In the genomic region with DNA sequence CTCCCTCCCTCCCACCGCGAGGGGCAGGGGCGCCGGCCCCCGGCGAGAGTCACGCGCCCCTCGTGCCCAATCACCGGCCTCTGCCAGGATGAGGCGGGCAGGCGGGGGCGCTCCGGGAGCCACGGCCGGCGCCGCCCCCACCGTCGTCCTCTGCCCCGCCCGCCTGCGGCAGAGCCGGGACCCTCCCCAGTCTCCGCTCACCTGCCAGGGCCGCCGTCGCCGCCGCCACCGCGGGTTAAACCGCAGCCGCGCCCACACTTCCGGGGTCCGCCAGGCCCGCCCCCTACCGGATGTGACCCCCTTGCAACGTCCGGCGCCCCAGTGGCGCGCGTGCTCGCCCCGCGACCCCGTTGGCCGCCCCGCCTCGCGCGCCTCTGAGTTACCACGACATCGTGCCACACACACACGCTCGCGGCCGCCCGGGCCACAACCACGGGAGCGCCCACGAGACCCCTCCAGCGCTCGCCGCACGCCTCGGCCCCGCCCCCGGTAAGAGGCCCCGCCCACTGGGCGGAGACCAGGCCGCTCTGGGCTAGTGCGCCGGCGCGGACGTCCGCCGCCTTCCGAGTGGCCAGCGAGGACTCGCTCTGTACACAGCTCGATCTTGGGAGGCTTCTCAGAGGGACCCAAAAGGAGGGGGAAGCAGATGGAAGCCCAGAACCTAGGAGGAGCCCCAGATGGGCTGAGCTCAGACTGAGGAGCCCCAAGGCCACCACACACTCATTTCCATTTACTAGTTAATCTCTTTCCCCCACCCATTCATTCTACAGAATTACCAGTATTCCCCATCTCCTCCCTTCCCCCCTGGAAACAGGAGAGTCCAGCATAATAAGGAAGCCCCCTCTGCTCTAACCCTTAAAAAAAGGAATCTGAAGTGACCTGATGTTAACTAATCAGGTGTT, we compare ENCODE assay signal across 1 cellular context.
A peak's percentile ranks its signal among the peaks of the same experiment; 100 is the strongest.
TF ChIP-seq lines count a peak whose summit lies in the region.

A gene (minus strand): TSS at position 237 of the 902 bp plus-strand sequence. CDS start 22,597 bp downstream, outside the sequence.

TF ChIP-seq in HepG2, 621 proteins besides CTCF, POLR2A, EP300 and RAD21 (continued from another document and continues in another):
- TF ChIP-seq, protein P1, sequence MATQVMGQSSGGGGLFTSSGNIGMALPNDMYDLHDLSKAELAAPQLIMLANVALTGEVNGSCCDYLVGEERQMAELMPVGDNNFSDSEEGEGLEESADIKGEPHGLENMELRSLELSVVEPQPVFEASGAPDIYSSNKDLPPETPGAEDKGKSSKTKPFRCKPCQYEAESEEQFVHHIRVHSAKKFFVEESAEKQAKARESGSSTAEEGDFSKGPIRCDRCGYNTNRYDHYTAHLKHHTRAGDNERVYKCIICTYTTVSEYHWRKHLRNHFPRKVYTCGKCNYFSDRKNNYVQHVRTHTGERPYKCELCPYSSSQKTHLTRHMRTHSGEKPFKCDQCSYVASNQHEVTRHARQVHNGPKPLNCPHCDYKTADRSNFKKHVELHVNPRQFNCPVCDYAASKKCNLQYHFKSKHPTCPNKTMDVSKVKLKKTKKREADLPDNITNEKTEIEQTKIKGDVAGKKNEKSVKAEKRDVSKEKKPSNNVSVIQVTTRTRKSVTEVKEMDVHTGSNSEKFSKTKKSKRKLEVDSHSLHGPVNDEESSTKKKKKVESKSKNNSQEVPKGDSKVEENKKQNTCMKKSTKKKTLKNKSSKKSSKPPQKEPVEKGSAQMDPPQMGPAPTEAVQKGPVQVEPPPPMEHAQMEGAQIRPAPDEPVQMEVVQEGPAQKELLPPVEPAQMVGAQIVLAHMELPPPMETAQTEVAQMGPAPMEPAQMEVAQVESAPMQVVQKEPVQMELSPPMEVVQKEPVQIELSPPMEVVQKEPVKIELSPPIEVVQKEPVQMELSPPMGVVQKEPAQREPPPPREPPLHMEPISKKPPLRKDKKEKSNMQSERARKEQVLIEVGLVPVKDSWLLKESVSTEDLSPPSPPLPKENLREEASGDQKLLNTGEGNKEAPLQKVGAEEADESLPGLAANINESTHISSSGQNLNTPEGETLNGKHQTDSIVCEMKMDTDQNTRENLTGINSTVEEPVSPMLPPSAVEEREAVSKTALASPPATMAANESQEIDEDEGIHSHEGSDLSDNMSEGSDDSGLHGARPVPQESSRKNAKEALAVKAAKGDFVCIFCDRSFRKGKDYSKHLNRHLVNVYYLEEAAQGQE (IDR thresholded peaks at IDR 0.05; ENCODE audit: borderline replicate concordance in 1 of 2, low read depth in 1 of 2, low read length in 2 of 2): no peak
- no peak for TF ChIP-seq ZNF329 (CRISPR knock-in tag; IDR thresholded peaks at IDR 0.05; ENCODE audit: low read depth)
- TF ChIP-seq ZNF816 (CRISPR knock-in tag; IDR thresholded peaks at IDR 0.05; ENCODE audit: borderline replicate concordance): no peak
- TF ChIP-seq NPAS2 (CRISPR knock-in tag; IDR thresholded peaks at IDR 0.05; ENCODE audit: borderline replicate concordance): no peak
- peak; percentile 64; the same call in 1 of the 2 replicates for TF ChIP-seq ZSCAN25 (CRISPR knock-in tag; IDR thresholded peaks at IDR 0.05)
- TF ChIP-seq TOPORS (CRISPR knock-in tag; IDR thresholded peaks at IDR 0.05): no peak
- peak in 1 of 2 experiments; percentile 13; a peak in 1 of 4 replicates for TF ChIP-seq KLF16 (CRISPR knock-in tag; IDR thresholded peaks at IDR 0.05)
- no peak for TF ChIP-seq MTA3 (CRISPR knock-in tag; IDR thresholded peaks at IDR 0.05)
- peak; percentile 78 for TF ChIP-seq ELF1 (CRISPR knock-in tag; IDR thresholded peaks at IDR 0.05)
- TF ChIP-seq ZC3H4 (CRISPR knock-in tag; IDR thresholded peaks at IDR 0.05; ENCODE audit: borderline replicate concordance): no peak
- TF ChIP-seq, protein P2, sequence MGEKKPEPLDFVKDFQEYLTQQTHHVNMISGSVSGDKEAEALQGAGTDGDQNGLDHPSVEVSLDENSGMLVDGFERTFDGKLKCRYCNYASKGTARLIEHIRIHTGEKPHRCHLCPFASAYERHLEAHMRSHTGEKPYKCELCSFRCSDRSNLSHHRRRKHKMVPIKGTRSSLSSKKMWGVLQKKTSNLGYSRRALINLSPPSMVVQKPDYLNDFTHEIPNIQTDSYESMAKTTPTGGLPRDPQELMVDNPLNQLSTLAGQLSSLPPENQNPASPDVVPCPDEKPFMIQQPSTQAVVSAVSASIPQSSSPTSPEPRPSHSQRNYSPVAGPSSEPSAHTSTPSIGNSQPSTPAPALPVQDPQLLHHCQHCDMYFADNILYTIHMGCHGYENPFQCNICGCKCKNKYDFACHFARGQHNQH (CRISPR knock-in tag; IDR thresholded peaks at IDR 0.05): no peak
- TF ChIP-seq ZNF546 (CRISPR knock-in tag; conservative IDR thresholded peaks at IDR 0.05): no peak
- TF ChIP-seq ZNF589 (CRISPR knock-in tag; conservative IDR thresholded peaks at IDR 0.05): no peak
- TF ChIP-seq MBNL3 (CRISPR knock-in tag; conservative IDR thresholded peaks at IDR 0.05): no peak
- no peak for TF ChIP-seq PHF5A (CRISPR knock-in tag; IDR thresholded peaks at IDR 0.05; ENCODE audit: low read depth, unreplicated experiment)
- TF ChIP-seq, protein P3, sequence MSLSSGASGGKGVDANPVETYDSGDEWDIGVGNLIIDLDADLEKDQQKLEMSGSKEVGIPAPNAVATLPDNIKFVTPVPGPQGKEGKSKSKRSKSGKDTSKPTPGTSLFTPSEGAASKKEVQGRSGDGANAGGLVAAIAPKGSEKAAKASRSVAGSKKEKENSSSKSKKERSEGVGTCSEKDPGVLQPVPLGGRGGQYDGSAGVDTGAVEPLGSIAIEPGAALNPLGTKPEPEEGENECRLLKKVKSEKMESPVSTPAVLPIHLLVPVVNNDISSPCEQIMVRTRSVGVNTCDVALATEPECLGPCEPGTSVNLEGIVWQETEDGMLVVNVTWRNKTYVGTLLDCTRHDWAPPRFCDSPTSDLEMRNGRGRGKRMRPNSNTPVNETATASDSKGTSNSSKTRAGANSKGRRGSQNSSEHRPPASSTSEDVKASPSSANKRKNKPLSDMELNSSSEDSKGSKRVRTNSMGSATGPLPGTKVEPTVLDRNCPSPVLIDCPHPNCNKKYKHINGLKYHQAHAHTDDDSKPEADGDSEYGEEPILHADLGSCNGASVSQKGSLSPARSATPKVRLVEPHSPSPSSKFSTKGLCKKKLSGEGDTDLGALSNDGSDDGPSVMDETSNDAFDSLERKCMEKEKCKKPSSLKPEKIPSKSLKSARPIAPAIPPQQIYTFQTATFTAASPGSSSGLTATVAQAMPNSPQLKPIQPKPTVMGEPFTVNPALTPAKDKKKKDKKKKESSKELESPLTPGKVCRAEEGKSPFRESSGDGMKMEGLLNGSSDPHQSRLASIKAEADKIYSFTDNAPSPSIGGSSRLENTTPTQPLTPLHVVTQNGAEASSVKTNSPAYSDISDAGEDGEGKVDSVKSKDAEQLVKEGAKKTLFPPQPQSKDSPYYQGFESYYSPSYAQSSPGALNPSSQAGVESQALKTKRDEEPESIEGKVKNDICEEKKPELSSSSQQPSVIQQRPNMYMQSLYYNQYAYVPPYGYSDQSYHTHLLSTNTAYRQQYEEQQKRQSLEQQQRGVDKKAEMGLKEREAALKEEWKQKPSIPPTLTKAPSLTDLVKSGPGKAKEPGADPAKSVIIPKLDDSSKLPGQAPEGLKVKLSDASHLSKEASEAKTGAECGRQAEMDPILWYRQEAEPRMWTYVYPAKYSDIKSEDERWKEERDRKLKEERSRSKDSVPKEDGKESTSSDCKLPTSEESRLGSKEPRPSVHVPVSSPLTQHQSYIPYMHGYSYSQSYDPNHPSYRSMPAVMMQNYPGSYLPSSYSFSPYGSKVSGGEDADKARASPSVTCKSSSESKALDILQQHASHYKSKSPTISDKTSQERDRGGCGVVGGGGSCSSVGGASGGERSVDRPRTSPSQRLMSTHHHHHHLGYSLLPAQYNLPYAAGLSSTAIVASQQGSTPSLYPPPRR (CRISPR knock-in tag; IDR thresholded peaks at IDR 0.05; ENCODE audit: borderline replicate concordance): no peak
- TF ChIP-seq, protein P4, sequence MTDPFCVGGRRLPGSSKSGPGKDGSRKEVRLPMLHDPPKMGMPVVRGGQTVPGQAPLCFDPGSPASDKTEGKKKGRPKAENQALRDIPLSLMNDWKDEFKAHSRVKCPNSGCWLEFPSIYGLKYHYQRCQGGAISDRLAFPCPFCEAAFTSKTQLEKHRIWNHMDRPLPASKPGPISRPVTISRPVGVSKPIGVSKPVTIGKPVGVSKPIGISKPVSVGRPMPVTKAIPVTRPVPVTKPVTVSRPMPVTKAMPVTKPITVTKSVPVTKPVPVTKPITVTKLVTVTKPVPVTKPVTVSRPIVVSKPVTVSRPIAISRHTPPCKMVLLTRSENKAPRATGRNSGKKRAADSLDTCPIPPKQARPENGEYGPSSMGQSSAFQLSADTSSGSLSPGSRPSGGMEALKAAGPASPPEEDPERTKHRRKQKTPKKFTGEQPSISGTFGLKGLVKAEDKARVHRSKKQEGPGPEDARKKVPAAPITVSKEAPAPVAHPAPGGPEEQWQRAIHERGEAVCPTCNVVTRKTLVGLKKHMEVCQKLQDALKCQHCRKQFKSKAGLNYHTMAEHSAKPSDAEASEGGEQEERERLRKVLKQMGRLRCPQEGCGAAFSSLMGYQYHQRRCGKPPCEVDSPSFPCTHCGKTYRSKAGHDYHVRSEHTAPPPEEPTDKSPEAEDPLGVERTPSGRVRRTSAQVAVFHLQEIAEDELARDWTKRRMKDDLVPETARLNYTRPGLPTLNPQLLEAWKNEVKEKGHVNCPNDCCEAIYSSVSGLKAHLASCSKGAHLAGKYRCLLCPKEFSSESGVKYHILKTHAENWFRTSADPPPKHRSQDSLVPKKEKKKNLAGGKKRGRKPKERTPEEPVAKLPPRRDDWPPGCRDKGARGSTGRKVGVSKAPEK (CRISPR knock-in tag; IDR thresholded peaks at IDR 0.05; ENCODE audit: borderline replicate concordance): no peak
- TF ChIP-seq ZFP36L2 (CRISPR knock-in tag; IDR thresholded peaks at IDR 0.05): no peak
- no peak for TF ChIP-seq ZNF234 (CRISPR knock-in tag; conservative IDR thresholded peaks at IDR 0.05)
- TF ChIP-seq, protein P5, sequence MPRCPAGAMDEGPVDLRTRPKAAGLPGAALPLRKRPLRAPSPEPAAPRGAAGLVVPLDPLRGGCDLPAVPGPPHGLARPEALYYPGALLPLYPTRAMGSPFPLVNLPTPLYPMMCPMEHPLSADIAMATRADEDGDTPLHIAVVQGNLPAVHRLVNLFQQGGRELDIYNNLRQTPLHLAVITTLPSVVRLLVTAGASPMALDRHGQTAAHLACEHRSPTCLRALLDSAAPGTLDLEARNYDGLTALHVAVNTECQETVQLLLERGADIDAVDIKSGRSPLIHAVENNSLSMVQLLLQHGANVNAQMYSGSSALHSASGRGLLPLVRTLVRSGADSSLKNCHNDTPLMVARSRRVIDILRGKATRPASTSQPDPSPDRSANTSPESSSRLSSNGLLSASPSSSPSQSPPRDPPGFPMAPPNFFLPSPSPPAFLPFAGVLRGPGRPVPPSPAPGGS (CRISPR knock-in tag; IDR thresholded peaks at IDR 0.05): no peak
- TF ChIP-seq NFE2L1 (CRISPR knock-in tag; IDR thresholded peaks at IDR 0.05; ENCODE audit: borderline replicate concordance): no peak
- no peak for TF ChIP-seq ZNF549 (CRISPR knock-in tag; IDR thresholded peaks at IDR 0.05)
- TF ChIP-seq, protein P6, sequence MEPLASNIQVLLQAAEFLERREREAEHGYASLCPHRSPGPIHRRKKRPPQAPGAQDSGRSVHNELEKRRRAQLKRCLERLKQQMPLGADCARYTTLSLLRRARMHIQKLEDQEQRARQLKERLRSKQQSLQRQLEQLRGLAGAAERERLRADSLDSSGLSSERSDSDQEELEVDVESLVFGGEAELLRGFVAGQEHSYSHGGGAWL (CRISPR knock-in tag; IDR thresholded peaks at IDR 0.05): 0 out of 2 replicates have a peak, but pooled peaks have one; percentile 59
- TF ChIP-seq MLLT10 (CRISPR knock-in tag; IDR thresholded peaks at IDR 0.05): no peak
- peak; percentile 75 for TF ChIP-seq POLR2AphosphoS5 (IDR thresholded peaks at IDR 0.05; ENCODE audit: low read depth, low read length)
- TF ChIP-seq, protein P7, sequence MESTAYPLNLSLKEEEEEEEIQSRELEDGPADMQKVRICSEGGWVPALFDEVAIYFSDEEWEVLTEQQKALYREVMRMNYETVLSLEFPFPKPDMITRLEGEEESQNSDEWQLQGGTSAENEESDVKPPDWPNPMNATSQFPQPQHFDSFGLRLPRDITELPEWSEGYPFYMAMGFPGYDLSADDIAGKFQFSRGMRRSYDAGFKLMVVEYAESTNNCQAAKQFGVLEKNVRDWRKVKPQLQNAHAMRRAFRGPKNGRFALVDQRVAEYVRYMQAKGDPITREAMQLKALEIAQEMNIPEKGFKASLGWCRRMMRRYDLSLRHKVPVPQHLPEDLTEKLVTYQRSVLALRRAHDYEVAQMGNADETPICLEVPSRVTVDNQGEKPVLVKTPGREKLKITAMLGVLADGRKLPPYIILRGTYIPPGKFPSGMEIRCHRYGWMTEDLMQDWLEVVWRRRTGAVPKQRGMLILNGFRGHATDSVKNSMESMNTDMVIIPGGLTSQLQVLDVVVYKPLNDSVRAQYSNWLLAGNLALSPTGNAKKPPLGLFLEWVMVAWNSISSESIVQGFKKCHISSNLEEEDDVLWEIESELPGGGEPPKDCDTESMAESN (CRISPR knock-in tag; conservative IDR thresholded peaks at IDR 0.05): peak; percentile 86
- TF ChIP-seq REPIN1 (CRISPR knock-in tag; IDR thresholded peaks at IDR 0.05; ENCODE audit: borderline replicate concordance, low read depth): peak; percentile 0; the same call in 1 of the 2 replicates
- TF ChIP-seq JDP2 (CRISPR knock-in tag; IDR thresholded peaks at IDR 0.05; ENCODE audit: borderline replicate concordance): no peak
- TF ChIP-seq IRF2 (CRISPR knock-in tag; IDR thresholded peaks at IDR 0.05): no peak
- TF ChIP-seq ZNF253 (CRISPR knock-in tag; IDR thresholded peaks at IDR 0.05; ENCODE audit: borderline replicate concordance): 0 out of 2 replicates have a peak, but pooled peaks have one; percentile 21
- TF ChIP-seq, protein P8, sequence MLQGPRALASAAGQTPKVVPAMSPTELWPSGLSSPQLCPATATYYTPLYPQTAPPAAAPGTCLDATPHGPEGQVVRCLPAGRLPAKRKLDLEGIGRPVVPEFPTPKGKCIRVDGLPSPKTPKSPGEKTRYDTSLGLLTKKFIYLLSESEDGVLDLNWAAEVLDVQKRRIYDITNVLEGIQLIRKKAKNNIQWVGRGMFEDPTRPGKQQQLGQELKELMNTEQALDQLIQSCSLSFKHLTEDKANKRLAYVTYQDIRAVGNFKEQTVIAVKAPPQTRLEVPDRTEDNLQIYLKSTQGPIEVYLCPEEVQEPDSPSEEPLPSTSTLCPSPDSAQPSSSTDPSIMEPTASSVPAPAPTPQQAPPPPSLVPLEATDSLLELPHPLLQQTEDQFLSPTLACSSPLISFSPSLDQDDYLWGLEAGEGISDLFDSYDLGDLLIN (CRISPR knock-in tag; IDR thresholded peaks at IDR 0.05; ENCODE audit: borderline replicate concordance): no peak
- peak; percentile 65; the same call in 1 of the 2 replicates for TF ChIP-seq FOXC1 (CRISPR knock-in tag; IDR thresholded peaks at IDR 0.05; ENCODE audit: borderline replicate concordance)
- peak; percentile 51; the same call in 1 of the 2 replicates for TF ChIP-seq ZZZ3 (CRISPR knock-in tag; IDR thresholded peaks at IDR 0.05; ENCODE audit: borderline replicate concordance)
